31 cellular contexts compared by ENCODE assay signal in the genomic region with DNA sequence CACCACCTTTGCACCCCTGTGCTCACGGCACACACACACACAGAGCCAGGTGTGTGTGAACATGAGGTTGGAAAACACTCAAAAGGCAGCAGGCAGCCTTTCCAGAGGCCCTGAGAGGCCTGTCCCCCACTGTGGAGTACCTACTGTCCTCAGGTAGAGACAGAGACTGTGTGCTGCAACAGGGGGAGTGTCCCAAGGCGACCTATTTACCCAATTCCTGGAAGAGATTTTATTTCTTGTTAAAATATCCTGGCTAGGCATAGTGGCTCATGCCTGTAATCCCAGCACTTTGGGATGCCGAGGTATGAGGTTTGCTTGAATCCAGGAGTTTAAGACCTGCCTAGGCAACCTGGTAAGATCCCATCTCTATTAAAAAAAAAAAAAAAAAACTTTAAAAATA.
"Had no signal": no experiment of that assay in that cellular context is flagged by ENCODE, and none has a peak within 500 bp of the region (broad histone marks: within the 10 kb centered on the region; RNA-seq: fewer than 3 reads in every experiment).

No MANE protein-coding gene starts in this region.

- DNase-seq: activated B cell treated with CpG ODN at 0.5 μM for 24 hours; activated CD4-positive, alpha-beta memory T cell treated with anti-CD3 and anti-CD28 coated beads for 36 hours; activated CD4-positive, alpha-beta T cell treated with anti-CD3 and anti-CD28 coated beads for 4 hours; activated CD4-positive, alpha-beta T cell treated with anti-CD3 and anti-CD28 coated beads, Interleukin-2, amount 50 U/mL, for 1 hour; activated CD4-positive, CD25-positive, alpha-beta regulatory T cell treated with anti-CD3 and anti-CD28 coated beads, Interleukin-2, amount 50 U/mL, for 72 hours; activated CD8-positive, alpha-beta memory T cell treated with anti-CD3 and anti-CD28 coated beads, Interleukin-2, amount 50 U/mL, for 4 hours; activated gamma-delta T cell treated with Interleukin-2 at 50 U/mL for 16 hours; activated naive CD4-positive, alpha-beta T cell treated with anti-CD3 and anti-CD28 coated beads for 36 hours; activated T-cell treated with anti-CD3 and anti-CD28 coated beads for 4 hours; activated T-cell treated with anti-CD3 and anti-CD28 coated beads, Interleukin-2, amount 50 U/mL, for 4 hours; adrenal gland; body of pancreas; Kasumi-1; KG1; MG63; MV-4-11; NCI-H1092; NCI-H1436 treated with DMSO at 0.1 percent for 48 hours; NCI-H187 treated with DMSO at 0.1 percent for 48 hours; NCI-H2081; NCI-H2171 treated with DMSO at 0.1 percent for 48 hours; NCI-H2227 treated with DMSO at 0.1 percent for 48 hours; NCI-H526 treated with DMSO at 0.1 percent for 48 hours; Peyer's patch; RPMI8226; SHP77 treated with DMSO at 0.1 percent for 48 hours; T-cell; T-helper 17 cell had no signal

- H3K4me1 Mint-ChIP-seq: activated B cell treated with CpG ODN at 0.5 μM for 24 hours, T-cell, T-helper 17 cell had no signal

- H3K4me3 Mint-ChIP-seq: activated B cell treated with CpG ODN at 0.5 μM for 24 hours; activated CD4-positive, alpha-beta memory T cell treated with anti-CD3 and anti-CD28 coated beads for 36 hours; activated naive CD4-positive, alpha-beta T cell treated with anti-CD3 and anti-CD28 coated beads for 36 hours; activated T-cell treated with anti-CD3 and anti-CD28 coated beads, Interleukin-2, amount 50 U/mL, for 4 hours; activated T-helper 1 cell treated with anti-CD3 and anti-CD28 coated beads, Interleukin-12 subunit alpha, Interleukin-12 subunit beta, Interleukin-2, Interleukin-4 antibody, amounts not matched to agents 30 ng/mL and 10 ng/mL and 1 ng/mL, durations not matched to agents 14 hours and 24 hours and 36 hours; T-cell; T-helper 17 cell had no signal

- H3K36me3 Mint-ChIP-seq: activated CD4-positive, alpha-beta memory T cell treated with anti-CD3 and anti-CD28 coated beads for 36 hours; activated naive CD4-positive, alpha-beta T cell treated with anti-CD3 and anti-CD28 coated beads, Interleukin-2, amount 50 U/mL, for 72 hours; T-cell had no signal

- H3K27ac Mint-ChIP-seq: activated B cell treated with CpG ODN at 0.5 μM for 24 hours; activated CD4-positive, alpha-beta memory T cell treated with anti-CD3 and anti-CD28 coated beads for 36 hours; activated naive CD4-positive, alpha-beta T cell treated with anti-CD3 and anti-CD28 coated beads for 36 hours; activated naive CD4-positive, alpha-beta T cell treated with anti-CD3 and anti-CD28 coated beads, Interleukin-2, amount 50 U/mL, for 72 hours; activated T-helper 1 cell treated with anti-CD3 and anti-CD28 coated beads, Interleukin-12 subunit alpha, Interleukin-12 subunit beta, Interleukin-2, Interleukin-4 antibody, amounts not matched to agents 30 ng/mL and 10 ng/mL and 1 ng/mL, durations not matched to agents 14 hours and 24 hours and 36 hours; T-cell had no signal

- ATAC-seq: activated naive CD4-positive, alpha-beta T cell treated with anti-CD3 and anti-CD28 coated beads, Interleukin-2, amount 50 U/mL, for 72 hours; activated T-cell treated with anti-CD3 and anti-CD28 coated beads, Interleukin-2, amount 50 U/mL, for 4 hours; body of pancreas; SK-N-SH treated with all-trans-retinoic acid at 6 μM for 48 hours; T-cell; T-helper 17 cell had no signal

- H3K27me3 Mint-ChIP-seq: activated CD4-positive, alpha-beta memory T cell treated with anti-CD3 and anti-CD28 coated beads for 36 hours had no signal

- H3K9me3 Mint-ChIP-seq: activated B cell treated with CpG ODN at 0.5 μM for 24 hours; activated CD4-positive, alpha-beta memory T cell treated with anti-CD3 and anti-CD28 coated beads for 36 hours; activated naive CD4-positive, alpha-beta T cell treated with anti-CD3 and anti-CD28 coated beads for 36 hours; activated naive CD4-positive, alpha-beta T cell treated with anti-CD3 and anti-CD28 coated beads, Interleukin-2, amount 50 U/mL, for 72 hours; activated T-cell treated with anti-CD3 and anti-CD28 coated beads, Interleukin-2, amount 50 U/mL, for 4 hours; activated T-helper 1 cell treated with anti-CD3 and anti-CD28 coated beads, Interleukin-12 subunit alpha, Interleukin-12 subunit beta, Interleukin-2, Interleukin-4 antibody, amounts not matched to agents 30 ng/mL and 10 ng/mL and 1 ng/mL, durations not matched to agents 14 hours and 24 hours and 36 hours; T-cell had no signal
